In genomic region chr19:49799798-49800376, GRCh38 we compare ENCODE assay signal across 16 cellular contexts. TPM values are rescaled to one million over a fixed set of nuclear protein-coding genes. Genes with fewer than 3 reads are reported as not detected.
DNase-seq lines count a peak whose midpoint lies in the region; ATAC-seq and TF ChIP-seq lines count a peak whose summit lies in the region.
"Had no signal": no experiment of that assay in that cellular context is flagged by ENCODE, and none has a peak within 500 bp of the region (broad histone marks: within the 10 kb centered on the region; RNA-seq: fewer than 3 reads in every experiment).

No MANE protein-coding gene starts in this region.

- no peak overlapping the region for H3K9ac ChIP-seq in mesendoderm (ENCODE audit: low read length)

- no peaks in the 10 kb centered on the region for H3K4me1 ChIP-seq in mesendoderm (ENCODE audit: control insufficient read depth, low read depth, low read length)
- no peaks in the 10 kb centered on the region for H3K4me1 ChIP-seq in effector memory CD4-positive, alpha-beta T cell (ENCODE audit: control insufficient read depth, insufficient read depth, low read length, poor library complexity, severe bottlenecking)
- H3K4me1 ChIP-seq: Peyer's patch had no signal

- ATAC-seq in WTC11 (peak; percentile 61), left colon (no peak), GM21825 (IDR thresholded peaks at IDR 0.05; ENCODE audit: unreplicated experiment) (no peak)
- ATAC-seq: left ventricle myocardium superior had no signal

- POLR2A ChIA-PET in WTC11 (lab: Charles Lee): no interaction called here

- TF ChIP-seq CTCF in GM12874 (IDR thresholded peaks at IDR 0.05; ENCODE audit: insufficient read depth, low read depth, low read length) (peak; percentile 35; the same call in 1 of the 2 replicates), WTC11 (IDR thresholded peaks at IDR 0.05) (peak; percentile 35; the same call in 1 of the 2 replicates)

- no peak overlapping the region for H3K4ac ChIP-seq in mesendoderm (ENCODE audit: low read depth, low read length)

- no peaks in the 10 kb centered on the region for H3K27me3 ChIP-seq in mesendoderm (ENCODE audit: insufficient read depth, low read length, poor library complexity)
- H3K27me3 ChIP-seq in effector memory CD4-positive, alpha-beta T cell (replicated peaks; ENCODE audit: control insufficient read depth, insufficient read depth, low read length, poor library complexity, severe bottlenecking): no peaks in the 10 kb centered on the region
- H3K27me3 ChIP-seq: Peyer's patch, transverse colon had no signal

- H3K27ac Mint-ChIP-seq in WTC11: no peak overlapping the region

- intact Hi-C loops in left colon (cut with DNase I, micrococcal nuclease): no loop called here

- no peak overlapping the region for H3K18ac ChIP-seq in mesendoderm (ENCODE audit: low read length)

- no peak overlapping the region for H2BK5ac ChIP-seq in mesendoderm (ENCODE audit: low read length)

- no CpG with 5 or more reads among the region's 25 CpGs for WGBS in mesendoderm (ENCODE audit: extremely low coverage, insufficient coverage, low lambda C conversion rate)

- no peak overlapping the region for H3K56ac ChIP-seq in mesendoderm (ENCODE audit: low read length)

- CTCF ChIA-PET in WTC11 (lab: Charles Lee): interaction anchor here (1.5 kb wide), 1 partner anchor 10 kb away, joined by 3 read pairs; no protein-coding TSS in a partner anchor

- no peak overlapping the region for H3K23ac ChIP-seq in mesendoderm (ENCODE audit: low read length)

- peaks cover 35% of the 10 kb centered on the region for H3K36me3 Mint-ChIP-seq in WTC11

- H3K27ac ChIP-seq in mesendoderm (ENCODE audit: low read depth, low read length): no peak overlapping the region
- H3K27ac ChIP-seq in effector memory CD4-positive, alpha-beta T cell (ENCODE audit: insufficient read depth, low read length, poor library complexity, severe bottlenecking): no peak overlapping the region
- H3K27ac ChIP-seq: Peyer's patch, transverse colon had no signal

- H4K8ac ChIP-seq in mesendoderm (ENCODE audit: low read depth, low read length): no peak overlapping the region

- no peaks in the 10 kb centered on the region for H3K79me2 ChIP-seq in mesendoderm (ENCODE audit: control insufficient read depth, insufficient read depth, low read length)

- H3K27me3 Mint-ChIP-seq in WTC11 (ENCODE audit: low read depth): no peaks in the 10 kb centered on the region

- H3K4me3 Mint-ChIP-seq in WTC11: no peak overlapping the region

- no peak overlapping the region for H2BK15ac ChIP-seq in mesendoderm (replicated peaks; ENCODE audit: low read depth)

- no peak overlapping the region for H2BK120ac ChIP-seq in mesendoderm (ENCODE audit: low read depth, low read length)

- no peak overlapping the region for H2AK5ac ChIP-seq in mesendoderm (ENCODE audit: low read length)

- H3K9me3 ChIP-seq in effector memory CD4-positive, alpha-beta T cell (ENCODE audit: control insufficient read depth, low read length): no peaks in the 10 kb centered on the region
- H3K9me3 ChIP-seq: Peyer's patch, transverse colon had no signal

- H3K4me1 Mint-ChIP-seq in WTC11: peaks cover 15% of the 10 kb centered on the region

- H3K9me3 Mint-ChIP-seq in WTC11: no peaks in the 10 kb centered on the region
- H3K9me3 Mint-ChIP-seq: nephron progenitor cell had no signal

- DNase-seq in DMS 273 (lab: John Stamatoyannopoulos, UW; ENCODE audit: unreplicated experiment) (peak; percentile 22), DMS 273 treated with DMSO at 0.1 percent for 48 hours (lab: John Stamatoyannopoulos, UW) (no peak), WTC11 (ENCODE audit: low spot score) (peak; percentile 82), mesendoderm (peak; percentile 45), left colon (no peak)
- DNase-seq in effector memory CD4-positive, alpha-beta T cell: no peak
- DNase-seq: 8988T, left ventricle myocardium superior, nephron progenitor cell, transverse colon had no signal

- H3K4me3 ChIP-seq in mesendoderm (ENCODE audit: low read length): no peak overlapping the region
- no peak overlapping the region for H3K4me3 ChIP-seq in effector memory CD4-positive, alpha-beta T cell (ENCODE audit: insufficient read depth, low read depth, low read length, poor library complexity, severe bottlenecking)
- H3K4me3 ChIP-seq: Peyer's patch, transverse colon had no signal

- H3K79me1 ChIP-seq in mesendoderm (ENCODE audit: low read length): no peaks in the 10 kb centered on the region

- H3K36me3 ChIP-seq in mesendoderm (ENCODE audit: control insufficient read depth, insufficient read depth, low read length): peaks cover 14% of the 10 kb centered on the region
- peaks cover 73% of the 10 kb centered on the region for H3K36me3 ChIP-seq in effector memory CD4-positive, alpha-beta T cell (ENCODE audit: control insufficient read depth, insufficient read depth, low read length)

- no peak overlapping the region for H4K5ac ChIP-seq in mesendoderm (ENCODE audit: low read length)

- no peak overlapping the region for H3K4me2 ChIP-seq in mesendoderm (ENCODE audit: low read length)

TF ChIP-seq in WTC11, 78 proteins besides CTCF, POLR2A, EP300 and RAD21:
- TF ChIP-seq SMAD4 (CRISPR knock-in tag; IDR thresholded peaks at IDR 0.05): no peak
- TF ChIP-seq SP1 (CRISPR knock-in tag; conservative IDR thresholded peaks at IDR 0.05): 0 out of 2 replicates have a peak, but pooled peaks have one; percentile 17

RNA-seq across cellular contexts. Expression of gene FUZ, which starts 13.2 kb away (rescaled TPM):
- total RNA-seq in WTC11 (2021) (35.1 to 36.3 TPM (median 35.7 TPM) in 3 replicates), left colon (1 to 10 TPM; 7.6 to 10.0 TPM)
- polyA plus RNA-seq in mesendoderm (2013, experiment 1 of 2): 11.5 TPM
- polyA plus RNA-seq in mesendoderm (2013, experiment 2 of 2): 11.6 TPM

RNA-seq across cellular contexts. Expression of gene MED25, which starts 18.2 kb away (rescaled TPM):
- total RNA-seq in WTC11 (2021) (80.2 to 81.2 TPM (median 81.2 TPM) in 3 replicates), left colon (10 to 100 TPM; 52.6 to 52.8 TPM)
- 42.3 TPM for polyA plus RNA-seq in mesendoderm (2013, experiment 1 of 2)
- 43.2 TPM for polyA plus RNA-seq in mesendoderm (2013, experiment 2 of 2)

RNA-seq across cellular contexts. Expression of gene AP2A1, which starts 33.1 kb away (rescaled TPM):
- total RNA-seq in WTC11 (2021): 119 to 127 TPM (median 120 TPM) in 3 replicates
- 53.3 TPM for polyA plus RNA-seq in mesendoderm (2013, experiment 1 of 2)
- polyA plus RNA-seq in mesendoderm (2013, experiment 2 of 2): 51.9 TPM
- total RNA-seq in left colon: 10 to 100 TPM; 71.2 to 72.9 TPM

RNA-seq across cellular contexts. Expression of gene TSKS, which starts 36.8 kb away (rescaled TPM):
- total RNA-seq in WTC11 (2021) (0.30 to 0.55 TPM (median 0.48 TPM) in 3 replicates), left colon (under 1 TPM; 0.21 to 0.22 TPM)
- 0.08 TPM for polyA plus RNA-seq in mesendoderm (2013, experiment 1 of 2)
- polyA plus RNA-seq in mesendoderm (2013, experiment 2 of 2): 0.07 TPM
- total RNA-seq: Daoy, dermis microvascular lymphatic vessel endothelial cell, M059J, Peyer's patch had no signal

RNA-seq across cellular contexts. Expression of gene PTOV1, which starts 51.1 kb away (rescaled TPM):
- total RNA-seq in WTC11 (2021) (296 to 316 TPM (median 306 TPM) in 3 replicates), left colon (10 to 100 TPM; 95.3 to 95.5 TPM)
- 156 TPM for polyA plus RNA-seq in mesendoderm (2013, experiment 1 of 2)
- 150 TPM for polyA plus RNA-seq in mesendoderm (2013, experiment 2 of 2)

Comparison
In these comparisons a context has a peak if more than half of its experiments do, and no peak if none do; other contexts are left out.
1. DNase-seq: peak in DMS 273 (single experiment), WTC11 (single experiment) and mesendoderm (single experiment); none in DMS 273 treated with DMSO at 0.1 percent for 48 hours (single experiment), effector memory CD4-positive, alpha-beta T cell (0 of 3) and left colon (0 of 2).